1 cellular context compared by ENCODE assay signal in genomic region chr19:57350877-57351805, GRCh38.
A peak's percentile ranks its signal among the peaks of the same experiment; 100 is the strongest.
TF ChIP-seq lines count a peak whose summit lies in the region.

Gene ZNF304 (plus strand): TSS chr19:57351271. CDS start chr19:57351665, 394 bp downstream.

TF ChIP-seq in H1, 55 proteins besides CTCF, POLR2A, EP300 and RAD21 (continued from another document):
- TF ChIP-seq ATF3 (IDR thresholded peaks at IDR 0.05; ENCODE audit: insufficient read depth, low read depth, low read length): peak; percentile 62; the same call in 1 of the 2 replicates
- TF ChIP-seq CBX8 (IDR thresholded peaks at IDR 0.05; ENCODE audit: borderline replicate concordance, low read depth, low read length): no peak
- peak; percentile 63 for TF ChIP-seq TBP (IDR thresholded peaks at IDR 0.05; ENCODE audit: low read depth, low read length)
- 0 out of 2 replicates have a peak, but pooled peaks have one; percentile 49 for TF ChIP-seq E2F6 (IDR thresholded peaks at IDR 0.05)
- TF ChIP-seq CEBPB (IDR thresholded peaks at IDR 0.05; ENCODE audit: low read depth, low read length): no peak
- no peak for TF ChIP-seq YY1 (IDR thresholded peaks at IDR 0.05; ENCODE audit: low read depth, low read length)
- no peak for TF ChIP-seq BACH1 (IDR thresholded peaks at IDR 0.05; ENCODE audit: low read length)
- no peak for TF ChIP-seq SP2 (IDR thresholded peaks at IDR 0.05; ENCODE audit: low read length)
- TF ChIP-seq, protein P1, sequence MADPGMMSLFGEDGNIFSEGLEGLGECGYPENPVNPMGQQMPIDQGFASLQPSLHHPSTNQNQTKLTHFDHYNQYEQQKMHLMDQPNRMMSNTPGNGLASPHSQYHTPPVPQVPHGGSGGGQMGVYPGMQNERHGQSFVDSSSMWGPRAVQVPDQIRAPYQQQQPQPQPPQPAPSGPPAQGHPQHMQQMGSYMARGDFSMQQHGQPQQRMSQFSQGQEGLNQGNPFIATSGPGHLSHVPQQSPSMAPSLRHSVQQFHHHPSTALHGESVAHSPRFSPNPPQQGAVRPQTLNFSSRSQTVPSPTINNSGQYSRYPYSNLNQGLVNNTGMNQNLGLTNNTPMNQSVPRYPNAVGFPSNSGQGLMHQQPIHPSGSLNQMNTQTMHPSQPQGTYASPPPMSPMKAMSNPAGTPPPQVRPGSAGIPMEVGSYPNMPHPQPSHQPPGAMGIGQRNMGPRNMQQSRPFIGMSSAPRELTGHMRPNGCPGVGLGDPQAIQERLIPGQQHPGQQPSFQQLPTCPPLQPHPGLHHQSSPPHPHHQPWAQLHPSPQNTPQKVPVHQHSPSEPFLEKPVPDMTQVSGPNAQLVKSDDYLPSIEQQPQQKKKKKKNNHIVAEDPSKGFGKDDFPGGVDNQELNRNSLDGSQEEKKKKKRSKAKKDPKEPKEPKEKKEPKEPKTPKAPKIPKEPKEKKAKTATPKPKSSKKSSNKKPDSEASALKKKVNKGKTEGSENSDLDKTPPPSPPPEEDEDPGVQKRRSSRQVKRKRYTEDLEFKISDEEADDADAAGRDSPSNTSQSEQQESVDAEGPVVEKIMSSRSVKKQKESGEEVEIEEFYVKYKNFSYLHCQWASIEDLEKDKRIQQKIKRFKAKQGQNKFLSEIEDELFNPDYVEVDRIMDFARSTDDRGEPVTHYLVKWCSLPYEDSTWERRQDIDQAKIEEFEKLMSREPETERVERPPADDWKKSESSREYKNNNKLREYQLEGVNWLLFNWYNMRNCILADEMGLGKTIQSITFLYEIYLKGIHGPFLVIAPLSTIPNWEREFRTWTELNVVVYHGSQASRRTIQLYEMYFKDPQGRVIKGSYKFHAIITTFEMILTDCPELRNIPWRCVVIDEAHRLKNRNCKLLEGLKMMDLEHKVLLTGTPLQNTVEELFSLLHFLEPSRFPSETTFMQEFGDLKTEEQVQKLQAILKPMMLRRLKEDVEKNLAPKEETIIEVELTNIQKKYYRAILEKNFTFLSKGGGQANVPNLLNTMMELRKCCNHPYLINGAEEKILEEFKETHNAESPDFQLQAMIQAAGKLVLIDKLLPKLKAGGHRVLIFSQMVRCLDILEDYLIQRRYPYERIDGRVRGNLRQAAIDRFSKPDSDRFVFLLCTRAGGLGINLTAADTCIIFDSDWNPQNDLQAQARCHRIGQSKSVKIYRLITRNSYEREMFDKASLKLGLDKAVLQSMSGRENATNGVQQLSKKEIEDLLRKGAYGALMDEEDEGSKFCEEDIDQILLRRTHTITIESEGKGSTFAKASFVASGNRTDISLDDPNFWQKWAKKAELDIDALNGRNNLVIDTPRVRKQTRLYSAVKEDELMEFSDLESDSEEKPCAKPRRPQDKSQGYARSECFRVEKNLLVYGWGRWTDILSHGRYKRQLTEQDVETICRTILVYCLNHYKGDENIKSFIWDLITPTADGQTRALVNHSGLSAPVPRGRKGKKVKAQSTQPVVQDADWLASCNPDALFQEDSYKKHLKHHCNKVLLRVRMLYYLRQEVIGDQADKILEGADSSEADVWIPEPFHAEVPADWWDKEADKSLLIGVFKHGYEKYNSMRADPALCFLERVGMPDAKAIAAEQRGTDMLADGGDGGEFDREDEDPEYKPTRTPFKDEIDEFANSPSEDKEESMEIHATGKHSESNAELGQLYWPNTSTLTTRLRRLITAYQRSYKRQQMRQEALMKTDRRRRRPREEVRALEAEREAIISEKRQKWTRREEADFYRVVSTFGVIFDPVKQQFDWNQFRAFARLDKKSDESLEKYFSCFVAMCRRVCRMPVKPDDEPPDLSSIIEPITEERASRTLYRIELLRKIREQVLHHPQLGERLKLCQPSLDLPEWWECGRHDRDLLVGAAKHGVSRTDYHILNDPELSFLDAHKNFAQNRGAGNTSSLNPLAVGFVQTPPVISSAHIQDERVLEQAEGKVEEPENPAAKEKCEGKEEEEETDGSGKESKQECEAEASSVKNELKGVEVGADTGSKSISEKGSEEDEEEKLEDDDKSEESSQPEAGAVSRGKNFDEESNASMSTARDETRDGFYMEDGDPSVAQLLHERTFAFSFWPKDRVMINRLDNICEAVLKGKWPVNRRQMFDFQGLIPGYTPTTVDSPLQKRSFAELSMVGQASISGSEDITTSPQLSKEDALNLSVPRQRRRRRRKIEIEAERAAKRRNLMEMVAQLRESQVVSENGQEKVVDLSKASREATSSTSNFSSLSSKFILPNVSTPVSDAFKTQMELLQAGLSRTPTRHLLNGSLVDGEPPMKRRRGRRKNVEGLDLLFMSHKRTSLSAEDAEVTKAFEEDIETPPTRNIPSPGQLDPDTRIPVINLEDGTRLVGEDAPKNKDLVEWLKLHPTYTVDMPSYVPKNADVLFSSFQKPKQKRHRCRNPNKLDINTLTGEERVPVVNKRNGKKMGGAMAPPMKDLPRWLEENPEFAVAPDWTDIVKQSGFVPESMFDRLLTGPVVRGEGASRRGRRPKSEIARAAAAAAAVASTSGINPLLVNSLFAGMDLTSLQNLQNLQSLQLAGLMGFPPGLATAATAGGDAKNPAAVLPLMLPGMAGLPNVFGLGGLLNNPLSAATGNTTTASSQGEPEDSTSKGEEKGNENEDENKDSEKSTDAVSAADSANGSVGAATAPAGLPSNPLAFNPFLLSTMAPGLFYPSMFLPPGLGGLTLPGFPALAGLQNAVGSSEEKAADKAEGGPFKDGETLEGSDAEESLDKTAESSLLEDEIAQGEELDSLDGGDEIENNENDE (IDR thresholded peaks at IDR 0.05; ENCODE audit: insufficient replicate concordance, low read length): no peak
- no peak for TF ChIP-seq GABPA (IDR thresholded peaks at IDR 0.05; ENCODE audit: borderline replicate concordance, insufficient read depth, low read length)
- TF ChIP-seq SIN3A (conservative IDR thresholded peaks at IDR 0.05 in 1 of 2, IDR thresholded peaks at IDR 0.05 in 1 of 2; ENCODE audit: low read depth in 1 of 2, low read length in 2 of 2): peak; percentile 81 to 94; a peak in 2 of 4 replicates
- TF ChIP-seq ATF2 (IDR thresholded peaks at IDR 0.05; ENCODE audit: low read length): no peak
- TF ChIP-seq JUN (IDR thresholded peaks at IDR 0.05; ENCODE audit: low read depth, low read length): no peak
- TF ChIP-seq SP1 (IDR thresholded peaks at IDR 0.05; ENCODE audit: low read depth, low read length): no peak; the same call in 1 of the 2 replicates
- no peak for TF ChIP-seq POLR2AphosphoS5 (IDR thresholded peaks at IDR 0.05; ENCODE audit: low read depth, low read length)
- TF ChIP-seq BRCA1 (IDR thresholded peaks at IDR 0.05; ENCODE audit: low read depth, low read length): no peak
- peak; percentile 97 for TF ChIP-seq CREB1 (IDR thresholded peaks at IDR 0.05)
- TF ChIP-seq, protein P2, sequence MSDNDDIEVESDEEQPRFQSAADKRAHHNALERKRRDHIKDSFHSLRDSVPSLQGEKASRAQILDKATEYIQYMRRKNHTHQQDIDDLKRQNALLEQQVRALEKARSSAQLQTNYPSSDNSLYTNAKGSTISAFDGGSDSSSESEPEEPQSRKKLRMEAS (IDR thresholded peaks at IDR 0.05): peak; percentile 32; the same call in 1 of the 2 replicates
- no peak for TF ChIP-seq RBBP5 (IDR thresholded peaks at IDR 0.05; ENCODE audit: borderline replicate concordance, low read depth, low read length)
- TF ChIP-seq ASH2L (IDR thresholded peaks at IDR 0.05; ENCODE audit: low read length): no peak
- no peak for TF ChIP-seq EGR1 (IDR thresholded peaks at IDR 0.05; ENCODE audit: borderline replicate concordance, low read depth, low read length)
- TF ChIP-seq TEAD4 (IDR thresholded peaks at IDR 0.05; ENCODE audit: low read depth, low read length): no peak
- TF ChIP-seq JUND (IDR thresholded peaks at IDR 0.05; ENCODE audit: low read length): no peak
- peak; percentile 59; the same call in 1 of the 2 replicates for TF ChIP-seq SRF (IDR thresholded peaks at IDR 0.05; ENCODE audit: low read depth, low read length)
- peak; percentile 26 for TF ChIP-seq SAP30 (IDR thresholded peaks at IDR 0.05; ENCODE audit: insufficient read depth, insufficient replicate concordance, low read length)
- no peak for TF ChIP-seq CBX5 (IDR thresholded peaks at IDR 0.05; ENCODE audit: low read depth, low read length)
- TF ChIP-seq POU5F1 (IDR thresholded peaks at IDR 0.05; ENCODE audit: low read depth, low read length): no peak
- TF ChIP-seq TCF12 (IDR thresholded peaks at IDR 0.05; ENCODE audit: low read depth, low read length): no peak
- TF ChIP-seq KDM4A (IDR thresholded peaks at IDR 0.05; ENCODE audit: low read depth, low read length, severe bottlenecking): peak; percentile 70
- TF ChIP-seq PHF8 (conservative IDR thresholded peaks at IDR 0.05; ENCODE audit: low read depth, low read length): peak; percentile 72; the same call in 1 of the 2 replicates
- no peak for TF ChIP-seq CTBP2 (IDR thresholded peaks at IDR 0.05; ENCODE audit: borderline replicate concordance, insufficient read depth, insufficient read length, low read length)
